Comparison of ENCODE assay signal across 1 cellular context in genomic region chr1:50415235-50416149, GRCh38.
TF ChIP-seq lines count a peak whose summit lies in the region.

No MANE protein-coding gene starts in this region.

TF ChIP-seq in endothelial cell of umbilical vein, 7 proteins besides CTCF, POLR2A, EP300 and RAD21:
- TF ChIP-seq EZH2 (IDR thresholded peaks at IDR 0.05; ENCODE audit: borderline replicate concordance, low read depth, low read length, severe bottlenecking): peak; percentile 84
- TF ChIP-seq MYC (IDR thresholded peaks at IDR 0.05; ENCODE audit: low read depth, low read length): no peak
- TF ChIP-seq, protein P1, sequence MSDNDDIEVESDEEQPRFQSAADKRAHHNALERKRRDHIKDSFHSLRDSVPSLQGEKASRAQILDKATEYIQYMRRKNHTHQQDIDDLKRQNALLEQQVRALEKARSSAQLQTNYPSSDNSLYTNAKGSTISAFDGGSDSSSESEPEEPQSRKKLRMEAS (IDR thresholded peaks at IDR 0.05; ENCODE audit: insufficient read depth, insufficient read length): no peak
